9 cellular contexts compared by ENCODE assay signal in the genomic region with DNA sequence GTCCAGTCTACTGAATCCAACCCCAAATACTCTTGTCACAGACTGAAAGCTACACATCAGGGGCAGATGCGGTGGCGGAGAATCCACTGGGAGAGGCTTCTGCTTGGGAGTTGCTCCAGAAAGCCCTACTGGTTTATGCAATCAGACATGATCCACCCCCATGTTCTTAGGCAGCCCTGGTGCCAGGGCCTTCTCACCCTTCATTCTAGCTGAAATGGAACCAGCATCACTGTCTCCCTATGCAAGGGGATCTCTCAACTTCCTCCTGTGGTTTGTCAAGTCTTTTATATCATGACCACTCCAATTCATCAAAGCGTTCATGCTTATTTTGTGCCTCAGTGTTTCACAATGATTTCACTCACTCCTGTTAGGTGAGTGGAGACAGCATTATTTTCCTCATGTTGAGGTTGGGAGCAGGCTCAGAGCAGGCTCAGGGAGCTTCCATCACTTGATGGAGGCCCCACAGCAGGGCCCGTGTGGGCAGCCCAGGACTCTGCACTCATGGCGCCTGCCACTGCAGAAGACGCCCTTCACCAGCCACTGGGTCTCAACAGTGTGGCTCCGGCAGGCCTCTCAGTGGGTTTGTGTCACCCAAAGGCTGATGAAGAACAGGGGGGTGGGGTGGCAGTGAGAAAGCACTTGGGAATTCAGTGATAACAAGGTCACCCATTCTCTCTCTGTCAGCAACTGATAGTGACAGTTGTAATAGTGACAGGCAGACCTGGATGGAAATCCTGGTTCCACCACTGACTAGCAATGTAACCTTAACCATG.
A peak's percentile ranks its signal among the peaks of the same experiment; 100 is the strongest.
DNase-seq lines count a peak whose midpoint lies in the region; ATAC-seq, FAIRE-seq and TF ChIP-seq lines count a peak whose summit lies in the region.
"Had no signal": no experiment of that assay in that cellular context is flagged by ENCODE, and none has a peak within 500 bp of the region (broad histone marks: within the 10 kb centered on the region; RNA-seq: fewer than 3 reads in every experiment).

No MANE protein-coding gene starts in this region.

- H3K4me3 Mint-ChIP-seq in activated naive CD8-positive, alpha-beta T cell treated with anti-CD3 and anti-CD28 coated beads for 36 hours: peak overlapping the region; percentile 22
- H3K4me3 Mint-ChIP-seq in naive thymus-derived CD8-positive, alpha-beta T cell: peak overlapping the region in 6 of 10 donors; percentile 10 to 58 (median 34)

- no peaks in the 10 kb centered on the region for H4K20me1 ChIP-seq in MM.1S (ENCODE audit: insufficient read depth, low read length)

- no peaks in the 10 kb centered on the region for H3K27me3 Mint-ChIP-seq in activated naive CD8-positive, alpha-beta T cell treated with anti-CD3 and anti-CD28 coated beads for 36 hours
- H3K27me3 Mint-ChIP-seq in naive thymus-derived CD8-positive, alpha-beta T cell: no peaks in the 10 kb centered on the region

- H3K27ac Mint-ChIP-seq in activated naive CD8-positive, alpha-beta T cell treated with anti-CD3 and anti-CD28 coated beads for 36 hours: peak overlapping the region; percentile 89
- H3K27ac Mint-ChIP-seq in naive thymus-derived CD8-positive, alpha-beta T cell: peak overlapping the region; percentile 69 to 97 (median 85)

- peaks cover 18% of the 10 kb centered on the region for H3F3A ChIP-seq in MM.1S (ENCODE audit: insufficient read depth, low read length)

- no peaks in the 10 kb centered on the region for H3K27me3 ChIP-seq in MM.1S (replicated peaks; ENCODE audit: insufficient read depth, low read length)

- H3K9me3 ChIP-seq in MM.1S (replicated peaks; ENCODE audit: insufficient read depth, low read length): no peaks in the 10 kb centered on the region

- no peaks in the 10 kb centered on the region for H3K9me2 ChIP-seq in MM.1S (replicated peaks; ENCODE audit: insufficient read depth, low read length)

- intact Hi-C loops in posterior vena cava (cut with DNase I): loop anchor here in 1 of 2 donors (5.0 kb wide), 1 partner anchor 371 kb away; no protein-coding TSS in a partner anchor

- no peak for TF ChIP-seq CTCF in MM.1S (IDR thresholded peaks at IDR 0.05; ENCODE audit: low read length)

- H2AFZ ChIP-seq in MM.1S (ENCODE audit: low read length): no peak overlapping the region

- H3K36me3 ChIP-seq in MM.1S (replicated peaks; ENCODE audit: insufficient read depth, low read length): no peaks in the 10 kb centered on the region

- no peaks in the 10 kb centered on the region for H3K9me3 Mint-ChIP-seq in activated naive CD8-positive, alpha-beta T cell treated with anti-CD3 and anti-CD28 coated beads for 36 hours
- H3K9me3 Mint-ChIP-seq in naive thymus-derived CD8-positive, alpha-beta T cell: no peaks in the 10 kb centered on the region

- POLR2A ChIA-PET in naive thymus-derived CD8-positive, alpha-beta T cell (lab: Charles Lee): interaction anchor here (0.8 to 1.6 kb wide), 4 partner anchors 11 to 353 kb away, joined by 3 to 8 read pairs (median 4); no protein-coding TSS in a partner anchor

- no peak for DNase-seq in GM19239 (ENCODE audit: insufficient read length, low spot score)
- no peak for DNase-seq in MM.1S
- peak; percentile 43 for DNase-seq in activated naive CD8-positive, alpha-beta T cell treated with anti-CD3 and anti-CD28 coated beads for 36 hours
- DNase-seq in naive thymus-derived CD8-positive, alpha-beta T cell: peak in 1 of 10 donors; percentile 20
- DNase-seq in posterior vena cava (ENCODE audit: low spot score): no peak
- no peak for DNase-seq in AG08396 (ENCODE audit: low spot score)
- DNase-seq in D341Med (ENCODE audit: low spot score): no peak
- DNase-seq: NCI-H1417 had no signal

- H3K27ac ChIP-seq in MM.1S (ENCODE audit: low read length): peak overlapping the region; percentile 67; the same call in 1 of the 2 replicates

- peak overlapping the region; percentile 18; the same call in 1 of the 2 replicates for H3K4me2 ChIP-seq in MM.1S (ENCODE audit: low read depth, low read length)

- peak; percentile 51 for FAIRE-seq in GM19239 (lab: Jason Lieb, UNC)

- H3K4me3 ChIP-seq in MM.1S (ENCODE audit: low read length): no peak overlapping the region

- no peaks in the 10 kb centered on the region for H3K36me3 Mint-ChIP-seq in activated naive CD8-positive, alpha-beta T cell treated with anti-CD3 and anti-CD28 coated beads for 36 hours
- no peaks in the 10 kb centered on the region for H3K36me3 Mint-ChIP-seq in naive thymus-derived CD8-positive, alpha-beta T cell

- peaks cover 45% of the 10 kb centered on the region for H3K4me1 Mint-ChIP-seq in activated naive CD8-positive, alpha-beta T cell treated with anti-CD3 and anti-CD28 coated beads for 36 hours
- peaks cover 20 to 63% (median 38%) of the 10 kb centered on the region in 4 donors for H3K4me1 Mint-ChIP-seq in naive thymus-derived CD8-positive, alpha-beta T cell

- H3K9ac ChIP-seq in MM.1S (ENCODE audit: low read length): no peak overlapping the region

- peaks cover 44% of the 10 kb centered on the region for H3K4me1 ChIP-seq in MM.1S (ENCODE audit: low read length)

- no peaks in the 10 kb centered on the region for H3K79me2 ChIP-seq in MM.1S (ENCODE audit: low read length)

- ATAC-seq in naive thymus-derived CD8-positive, alpha-beta T cell: peak in 1 of 2 donors; percentile 5
- ATAC-seq in GM21526 (IDR thresholded peaks at IDR 0.05; ENCODE audit: low FRiP score, unreplicated experiment): no peak
